ENCODE assay signal across 8 cellular contexts in genomic region chr16:2968738-2969544, GRCh38. TPM values are rescaled to one million over a fixed set of nuclear protein-coding genes. Genes with fewer than 3 reads are reported as not detected.
DNase-seq lines count a peak whose midpoint lies in the region; ATAC-seq, FAIRE-seq and TF ChIP-seq lines count a peak whose summit lies in the region.

Gene PAQR4 (plus strand): TSS chr16:2969348. CDS start chr16:2969675, 327 bp downstream.

- no peaks in the 10 kb centered on the region for H3K9me3 ChIP-seq in DND-41 (ENCODE audit: insufficient read depth, low read length, severe bottlenecking)
- no peaks in the 10 kb centered on the region for H3K9me3 ChIP-seq in fibroblast of lung (ENCODE audit: control insufficient read depth, insufficient read depth, low read depth, low read length)
- H3K9me3 ChIP-seq in naive thymus-derived CD4-positive, alpha-beta T cell (ENCODE audit: control insufficient read depth in 2 of 3, low read length in 3 of 3): no peaks in the 10 kb centered on the region

- H4K20me1 ChIP-seq in DND-41 (ENCODE audit: insufficient read depth, low read length) (peaks cover 37% of the 10 kb centered on the region), KMS-11 (ENCODE audit: insufficient read depth) (no peaks in the 10 kb centered on the region), fibroblast of lung (ENCODE audit: control insufficient read depth, extremely low read depth, insufficient read depth, low read length) (no peaks in the 10 kb centered on the region)

- intact Hi-C loops in naive thymus-derived CD4-positive, alpha-beta T cell (cut with micrococcal nuclease): loop anchor here (1.0 to 2.0 kb wide), 4 partner anchors 11 to 55 kb away; partner anchors contain the start of genes THOC6 (in 2 of the 2) and PKMYT1 (in 1 of the 2)

- H3K9ac ChIP-seq in DND-41 (ENCODE audit: low read depth, low read length): peak within 1 kb of the TSS; percentile 96
- H3K9ac ChIP-seq in KMS-11: peak within 1 kb of the TSS; percentile 70
- H3K9ac ChIP-seq in fibroblast of lung (ENCODE audit: insufficient read depth, low read length): peak within 1 kb of the TSS; percentile 67

- peak within 1 kb of the TSS; percentile 74 for H2AFZ ChIP-seq in DND-41 (ENCODE audit: low read depth, low read length)
- peak within 1 kb of the TSS; percentile 80 for H2AFZ ChIP-seq in KMS-11 (ENCODE audit: low read depth)
- H2AFZ ChIP-seq in fibroblast of lung (ENCODE audit: low read length): peak within 1 kb of the TSS; percentile 40

- H3K4me1 Mint-ChIP-seq in naive thymus-derived CD4-positive, alpha-beta T cell: peaks cover 10 to 32% (median 24%) of the 10 kb centered on the region in 7 donors
- H3K4me1 Mint-ChIP-seq in stimulated activated memory B cell treated with anti-CD40 and anti-IgM and Interleukin-4, amounts not matched to agents 10 μg/mL and 1 μg/mL and 100 μg/mL, for 72 hours: peaks cover 46% of the 10 kb centered on the region

- H3K36me3 ChIP-seq in DND-41 (ENCODE audit: insufficient read depth, low read length): peaks cover 36% of the 10 kb centered on the region
- H3K36me3 ChIP-seq in KMS-11 (ENCODE audit: insufficient read depth): no peaks in the 10 kb centered on the region
- H3K36me3 ChIP-seq in fibroblast of lung (ENCODE audit: control insufficient read depth, insufficient read depth, low read length): no peaks in the 10 kb centered on the region
- no peaks in the 10 kb centered on the region for H3K36me3 ChIP-seq in naive thymus-derived CD4-positive, alpha-beta T cell (ENCODE audit: control insufficient read depth in 2 of 3, insufficient read depth in 3 of 3, low read length in 3 of 3)

- peak within 1 kb of the TSS; percentile 72 to 79 for H3K4me3 ChIP-seq in DND-41 (ENCODE audit: low read depth in 1 of 2, low read length in 2 of 2)
- H3K4me3 ChIP-seq in KMS-11 (IDR thresholded peaks at IDR 0.05; ENCODE audit: insufficient read depth, low read depth, low read length): no peak within 1 kb of the TSS
- peak within 1 kb of the TSS; percentile 49 to 77 (median 68) for H3K4me3 ChIP-seq in fibroblast of lung (replicated peaks in 1 of 4; ENCODE audit: control extremely low read depth in 1 of 4, insufficient read depth in 1 of 4, low read depth in 3 of 4, low read length in 4 of 4)
- H3K4me3 ChIP-seq in naive thymus-derived CD4-positive, alpha-beta T cell (ENCODE audit: low read length): peak within 1 kb of the TSS; percentile 64

- TF ChIP-seq CTCF in DND-41 (IDR thresholded peaks at IDR 0.05; ENCODE audit: borderline replicate concordance, extremely low read depth, low read length, poor library complexity, severe bottlenecking): no peak
- TF ChIP-seq CTCF in KMS-11 (conservative IDR thresholded peaks at IDR 0.05; ENCODE audit: low read depth, low read length): no peak
- TF ChIP-seq CTCF in fibroblast of lung (conservative IDR thresholded peaks at IDR 0.05 in 1 of 2, IDR thresholded peaks at IDR 0.05 in 1 of 2; ENCODE audit: low read depth in 1 of 2, low read length in 2 of 2): no peak

- CTCF ChIA-PET in naive thymus-derived CD4-positive, alpha-beta T cell (lab: Charles Lee): interaction anchor here (1.2 kb wide), 1 partner anchor 14 kb away, joined by 4 read pairs; no protein-coding TSS in a partner anchor

- H3K79me2 ChIP-seq in DND-41 (ENCODE audit: insufficient read depth, low read length) (peaks cover 40% of the 10 kb centered on the region), KMS-11 (ENCODE audit: insufficient read depth, low read depth) (peaks cover 21% of the 10 kb centered on the region; the same call in 1 of the 2 replicates), fibroblast of lung (ENCODE audit: control insufficient read depth, insufficient read depth, low read length) (no peaks in the 10 kb centered on the region)

- peak within 1 kb of the TSS; percentile 59 to 80 (median 75) for H3K4me3 Mint-ChIP-seq in naive thymus-derived CD4-positive, alpha-beta T cell
- H3K4me3 Mint-ChIP-seq in stimulated activated memory B cell treated with anti-CD40 and anti-IgM and Interleukin-4, amounts not matched to agents 10 μg/mL and 1 μg/mL and 100 μg/mL, for 72 hours: peak within 1 kb of the TSS; percentile 72

- H3K36me3 Mint-ChIP-seq in naive thymus-derived CD4-positive, alpha-beta T cell: peaks cover 0 to 1% (median 0%) of the 10 kb centered on the region in 5 donors
- peaks cover 11% of the 10 kb centered on the region for H3K36me3 Mint-ChIP-seq in stimulated activated memory B cell treated with anti-CD40 and anti-IgM and Interleukin-4, amounts not matched to agents 10 μg/mL and 1 μg/mL and 100 μg/mL, for 72 hours

- H3K27me3 Mint-ChIP-seq in naive thymus-derived CD4-positive, alpha-beta T cell: peaks cover 10 to 26% (median 16%) of the 10 kb centered on the region in 5 donors
- H3K27me3 Mint-ChIP-seq in stimulated activated memory B cell treated with anti-CD40 and anti-IgM and Interleukin-4, amounts not matched to agents 10 μg/mL and 1 μg/mL and 100 μg/mL, for 72 hours: peaks cover 49% of the 10 kb centered on the region

- DNase-seq in DND-41 (peak; percentile 86), RCC 7860 (ENCODE audit: low spot score) (peak; percentile 81), fibroblast of lung (ENCODE audit: low read depth in 2 of 2) (peak; percentile 76 to 78)
- peak; percentile 35 to 62 for DNase-seq in activated T-helper 1 cell treated with anti-CD3 and anti-CD28 coated beads, Interleukin-2, amount 50 U/mL, for 16 hours (ENCODE audit: low read depth in 1 of 2, low spot score in 1 of 2)
- peak; percentile 49 to 91 (median 71) for DNase-seq in naive thymus-derived CD4-positive, alpha-beta T cell

- H3K27ac ChIP-seq in DND-41 (ENCODE audit: low read length) (peak within 1 kb of the TSS; percentile 75), KMS-11 (peak within 1 kb of the TSS; percentile 62), fibroblast of lung (ENCODE audit: insufficient read depth, low read length) (peak within 1 kb of the TSS; percentile 44)
- no peak within 1 kb of the TSS for H3K27ac ChIP-seq in naive thymus-derived CD4-positive, alpha-beta T cell (ENCODE audit: low read depth, low read length)

- H3K9me3 Mint-ChIP-seq in naive thymus-derived CD4-positive, alpha-beta T cell: peaks cover 0 to 3% (median 0%) of the 10 kb centered on the region in 11 donors
- no peaks in the 10 kb centered on the region for H3K9me3 Mint-ChIP-seq in stimulated activated memory B cell treated with anti-CD40 and anti-IgM and Interleukin-4, amounts not matched to agents 10 μg/mL and 1 μg/mL and 100 μg/mL, for 72 hours

- peak; percentile 72 for ATAC-seq in DND-41 (ENCODE audit: insufficient read depth, low read depth)
- peak; percentile 68 for ATAC-seq in GM21737 (IDR thresholded peaks at IDR 0.05; ENCODE audit: unreplicated experiment)
- peak; percentile 88 for ATAC-seq in naive thymus-derived CD4-positive, alpha-beta T cell
- ATAC-seq in stimulated activated memory B cell treated with anti-CD40 and anti-IgM and Interleukin-4, amounts not matched to agents 10 μg/mL and 1 μg/mL and 100 μg/mL, for 72 hours: peak; percentile 91

- peak within 1 kb of the TSS in 2 of 9 donors; percentile 16 to 70 for H3K27ac Mint-ChIP-seq in naive thymus-derived CD4-positive, alpha-beta T cell
- no peak within 1 kb of the TSS for H3K27ac Mint-ChIP-seq in stimulated activated memory B cell treated with anti-CD40 and anti-IgM and Interleukin-4, amounts not matched to agents 10 μg/mL and 1 μg/mL and 100 μg/mL, for 72 hours

- POLR2A ChIA-PET in naive thymus-derived CD4-positive, alpha-beta T cell (lab: Charles Lee): interaction anchor here (1.1 to 1.7 kb wide), 2 partner anchors 12 to 23 kb away, joined by 3 to 5 read pairs; no protein-coding TSS in a partner anchor

- H3K4me2 ChIP-seq in DND-41 (ENCODE audit: insufficient read depth, low read length) (peak within 1 kb of the TSS; percentile 97), KMS-11 (peak within 1 kb of the TSS; percentile 94), fibroblast of lung (ENCODE audit: extremely low read depth, insufficient read depth, low read length) (peak within 1 kb of the TSS; percentile 93)

- peaks cover 10% of the 10 kb centered on the region for H3K27me3 ChIP-seq in DND-41 (ENCODE audit: insufficient read depth, low read length, poor library complexity)
- peaks cover 5% of the 10 kb centered on the region for H3K27me3 ChIP-seq in KMS-11 (ENCODE audit: insufficient read depth, low read depth)
- H3K27me3 ChIP-seq in fibroblast of lung (ENCODE audit: control insufficient read depth, insufficient read depth, low read length): peaks cover 33% of the 10 kb centered on the region
- peaks cover 0 to 28% of the 10 kb centered on the region in 2 donors for H3K27me3 ChIP-seq in naive thymus-derived CD4-positive, alpha-beta T cell (ENCODE audit: control insufficient read depth in 2 of 2, insufficient read depth in 2 of 2, low read length in 2 of 2)

- peaks cover 46% of the 10 kb centered on the region for H3K4me1 ChIP-seq in DND-41 (ENCODE audit: insufficient read depth, low read length)
- peaks cover 32% of the 10 kb centered on the region for H3K4me1 ChIP-seq in KMS-11 (ENCODE audit: low read depth, poor library complexity, severe bottlenecking)
- no peaks in the 10 kb centered on the region for H3K4me1 ChIP-seq in fibroblast of lung (ENCODE audit: control insufficient read depth, extremely low read depth, insufficient read depth, low read length)
- H3K4me1 ChIP-seq in naive thymus-derived CD4-positive, alpha-beta T cell (ENCODE audit: control insufficient read depth in 2 of 2, insufficient read depth in 2 of 2, low read length in 2 of 2): peaks cover 19 to 28% of the 10 kb centered on the region in 2 donors

- FAIRE-seq in RCC 7860 (lab: Jason Lieb, UNC): no peak

RNA-seq across cellular contexts. Expression of gene PAQR4, which starts in this region (rescaled TPM):
- 1.0 and 1.5 TPM in 2 replicates for total RNA-seq in fibroblast of lung
- polyA plus RNA-seq in fibroblast of lung: 3.0 and 8.7 TPM in 2 replicates
- polyA plus RNA-seq in fibroblast of lung (2012): 3.5 and 11.7 TPM in 2 replicates
- 4.1 and 31.0 TPM in 2 replicates for polyA minus RNA-seq in fibroblast of lung (ENCODE audit: low replicate concordance)
- total RNA-seq in naive thymus-derived CD4-positive, alpha-beta T cell: 10 to 100 TPM in 1 of 5 experiments, 1 to 10 TPM in 1, under 1 TPM in 3; 0.40 to 39.4 (median 0.79) TPM
- polyA plus RNA-seq in naive thymus-derived CD4-positive, alpha-beta T cell: under 1 TPM in 1 of 2 donors, not detected in 1; 0.54 TPM
